Comparison of ENCODE assay signal across 24 cellular contexts in the genomic region with DNA sequence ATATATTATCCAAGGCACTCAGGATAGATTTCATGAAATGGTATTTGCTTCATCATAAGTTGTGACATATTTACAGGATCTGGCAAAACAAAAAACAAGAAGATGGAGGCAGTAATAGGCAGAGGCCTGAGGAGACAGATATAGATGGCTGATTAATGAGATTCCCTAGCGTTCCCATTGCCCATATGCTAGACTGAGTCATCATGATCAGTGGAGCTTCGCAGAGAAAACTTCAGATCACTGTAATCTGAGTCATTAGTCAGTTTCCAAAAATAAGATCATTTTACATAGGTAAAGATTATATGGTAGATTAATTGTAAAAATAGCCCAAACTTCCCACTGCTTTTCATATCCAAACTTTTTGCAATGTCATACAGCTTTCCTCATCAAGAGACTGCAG.
"Had no signal": no experiment of that assay in that cellular context is flagged by ENCODE, and none has a peak within 500 bp of the region (broad histone marks: within the 10 kb centered on the region; RNA-seq: fewer than 3 reads in every experiment).

No MANE protein-coding gene starts in this region.

- H3K9me3 Mint-ChIP-seq: activated naive CD8-positive, alpha-beta T cell treated with anti-CD3 and anti-CD28 coated beads for 36 hours had no signal

- H3K27ac Mint-ChIP-seq: activated CD4-positive, alpha-beta T cell treated with anti-CD3 and anti-CD28 coated beads for 36 hours; activated naive CD8-positive, alpha-beta T cell treated with anti-CD3 and anti-CD28 coated beads for 36 hours; natural killer cell treated with Interleukin-12 subunit alpha and Interleukin-12 subunit beta and Interleukin-15 and Interleukin-18, amount 100 ng/mL, for 72 hours had no signal

- H3K36me3 Mint-ChIP-seq: activated naive CD8-positive, alpha-beta T cell treated with anti-CD3 and anti-CD28 coated beads for 36 hours; natural killer cell treated with Interleukin-12 subunit alpha and Interleukin-12 subunit beta and Interleukin-15 and Interleukin-18, amount 100 ng/mL, for 72 hours had no signal

- H3K27me3 Mint-ChIP-seq: activated CD4-positive, alpha-beta T cell treated with anti-CD3 and anti-CD28 coated beads for 36 hours; activated naive CD8-positive, alpha-beta T cell treated with anti-CD3 and anti-CD28 coated beads for 36 hours; natural killer cell treated with Interleukin-12 subunit alpha and Interleukin-12 subunit beta and Interleukin-15 and Interleukin-18, amount 100 ng/mL, for 72 hours had no signal

- H3K27ac ChIP-seq: adrenal gland, ascending aorta, coronary artery, dorsolateral prefrontal cortex, heart left ventricle, left lung, lower lobe of right lung, right atrium auricular region, tibial nerve had no signal

- DNase-seq: activated CD4-positive, alpha-beta T cell treated with anti-CD3 and anti-CD28 coated beads for 36 hours; activated CD4-positive, alpha-beta T cell treated with anti-CD3 and anti-CD28 coated beads, Interleukin-2, amount 50 U/mL, for 4 hours; activated CD4-positive, CD25-positive, alpha-beta regulatory T cell; activated CD8-positive, alpha-beta memory T cell treated with anti-CD3 and anti-CD28 coated beads for 24 hours; activated effector memory CD4-positive, alpha-beta T cell treated with Interleukin-2 at 50 U/mL for 16 hours; activated naive CD4-positive, alpha-beta T cell treated with Interleukin-2 at 50 U/mL for 16 hours; activated naive CD8-positive, alpha-beta T cell treated with anti-CD3 and anti-CD28 coated beads for 36 hours; adrenal gland; dorsolateral prefrontal cortex; effector memory CD4-positive, alpha-beta T cell; erythroblast; foreskin fibroblast; heart left ventricle; kidney glomerular epithelial cell; left lung; lower lobe of right lung; mesendoderm; stimulated activated CD4-positive, alpha-beta T cell treated with anti-CD3 and anti-CD28 coated beads, Interleukin-15, amount 100 ng/mL, for 24 hours; stimulated activated naive CD4-positive, alpha-beta T cell treated with Interleukin-2 at 50 U/mL for 16 hours had no signal

- H3K9me3 ChIP-seq: adrenal gland, ascending aorta, heart left ventricle, left lung, lower lobe of right lung, right atrium auricular region, tibial nerve had no signal

- H3K4me3 ChIP-seq: adrenal gland, ascending aorta, coronary artery, dorsolateral prefrontal cortex, heart left ventricle, left lung, lower lobe of right lung, right atrium auricular region, tibial nerve had no signal

- H3K36me3 ChIP-seq: adrenal gland, ascending aorta, heart left ventricle, left lung, lower lobe of right lung, right atrium auricular region, tibial nerve had no signal

- H3K27me3 ChIP-seq: adrenal gland, ascending aorta, heart left ventricle, left lung, right atrium auricular region, tibial nerve had no signal

- H3K4me1 ChIP-seq: adrenal gland, ascending aorta, heart left ventricle, left lung, lower lobe of right lung, right atrium auricular region, tibial nerve had no signal

- ATAC-seq: activated CD4-positive, alpha-beta T cell treated with anti-CD3 and anti-CD28 coated beads for 36 hours; heart left ventricle; left lung; lower lobe of right lung; natural killer cell treated with Interleukin-12 subunit alpha and Interleukin-12 subunit beta and Interleukin-15 and Interleukin-18, amount 100 ng/mL, for 72 hours had no signal

- H3K4me1 Mint-ChIP-seq: activated CD4-positive, alpha-beta T cell treated with anti-CD3 and anti-CD28 coated beads for 36 hours; activated naive CD8-positive, alpha-beta T cell treated with anti-CD3 and anti-CD28 coated beads for 36 hours had no signal

- H3K4me3 Mint-ChIP-seq: activated CD4-positive, alpha-beta T cell treated with anti-CD3 and anti-CD28 coated beads for 36 hours; activated naive CD8-positive, alpha-beta T cell treated with anti-CD3 and anti-CD28 coated beads for 36 hours; natural killer cell treated with Interleukin-12 subunit alpha and Interleukin-12 subunit beta and Interleukin-15 and Interleukin-18, amount 100 ng/mL, for 72 hours had no signal
